Comparison of ENCODE assay signal across 1 cellular context in the genomic region with DNA sequence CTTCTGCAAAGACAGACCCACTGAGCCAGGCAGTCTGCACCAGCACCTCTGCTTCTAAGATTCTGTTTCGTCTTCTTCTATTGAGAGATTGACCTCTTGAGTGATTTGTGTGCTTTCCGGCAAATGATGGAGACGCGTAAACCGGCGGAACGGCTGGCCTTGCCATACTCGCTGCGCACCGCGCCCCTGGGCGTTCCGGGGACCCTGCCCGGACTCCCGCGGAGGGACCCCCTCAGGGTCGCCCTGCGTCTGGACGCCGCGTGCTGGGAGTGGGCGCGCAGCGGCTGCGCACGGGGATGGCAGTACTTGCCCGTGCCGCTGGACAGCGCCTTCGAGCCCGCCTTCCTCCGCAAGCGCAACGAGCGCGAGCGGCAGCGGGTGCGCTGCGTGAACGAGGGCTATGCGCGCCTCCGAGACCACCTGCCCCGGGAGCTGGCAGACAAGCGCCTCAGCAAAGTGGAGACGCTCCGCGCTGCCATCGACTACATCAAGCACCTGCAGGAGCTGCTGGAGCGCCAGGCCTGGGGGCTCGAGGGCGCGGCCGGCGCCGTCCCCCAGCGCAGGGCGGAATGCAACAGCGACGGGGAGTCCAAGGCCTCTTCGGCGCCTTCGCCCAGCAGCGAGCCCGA.
TF ChIP-seq lines count a peak whose summit lies in the region.

No MANE protein-coding gene starts in this region.

TF ChIP-seq in SK-N-SH, 30 proteins besides CTCF, POLR2A, EP300 and RAD21 (continued from another document):
- TF ChIP-seq, protein P1, sequence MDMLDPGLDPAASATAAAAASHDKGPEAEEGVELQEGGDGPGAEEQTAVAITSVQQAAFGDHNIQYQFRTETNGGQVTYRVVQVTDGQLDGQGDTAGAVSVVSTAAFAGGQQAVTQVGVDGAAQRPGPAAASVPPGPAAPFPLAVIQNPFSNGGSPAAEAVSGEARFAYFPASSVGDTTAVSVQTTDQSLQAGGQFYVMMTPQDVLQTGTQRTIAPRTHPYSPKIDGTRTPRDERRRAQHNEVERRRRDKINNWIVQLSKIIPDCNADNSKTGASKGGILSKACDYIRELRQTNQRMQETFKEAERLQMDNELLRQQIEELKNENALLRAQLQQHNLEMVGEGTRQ (IDR thresholded peaks at IDR 0.05; ENCODE audit: borderline replicate concordance, low read depth, low read length): no peak
- 0 out of 2 replicates have a peak, but pooled peaks have one; percentile 17 for TF ChIP-seq NRF1 (IDR thresholded peaks at IDR 0.05; ENCODE audit: low read depth, low read length)
